Comparison of ENCODE assay signal across 23 cellular contexts in genomic region chr15:27815035-27815434, GRCh38.
"Had no signal": no experiment of that assay in that cellular context is flagged by ENCODE, and none has a peak within 500 bp of the region (broad histone marks: within the 10 kb centered on the region; RNA-seq: fewer than 3 reads in every experiment).

No MANE protein-coding gene starts in this region.

- H3K27me3 ChIP-seq: colonic mucosa, dorsolateral prefrontal cortex, esophagus squamous epithelium, gastrocnemius medialis, heart right ventricle, left lung had no signal

- H3K27ac ChIP-seq: colonic mucosa, dorsolateral prefrontal cortex, esophagus squamous epithelium, gastrocnemius medialis, heart right ventricle, left lung, lower lobe of right lung had no signal

- H3K9me3 ChIP-seq: colonic mucosa, gastrocnemius medialis had no signal

- H3K4me1 ChIP-seq: colonic mucosa, esophagus squamous epithelium, gastrocnemius medialis, heart right ventricle, left lung, lower lobe of right lung had no signal

- ATAC-seq: gastrocnemius medialis, heart right ventricle, left lung, left ventricle myocardium superior, lower lobe of right lung, mucosa of descending colon had no signal

- H3K4me3 ChIP-seq: colonic mucosa, dorsolateral prefrontal cortex, esophagus squamous epithelium, gastrocnemius medialis, heart right ventricle, left lung, lower lobe of right lung, mucosa of descending colon had no signal

- DNase-seq: cerebellar nuclear complex; colonic mucosa; dermis blood vessel endothelial cell; dorsolateral prefrontal cortex; effector CD4-positive, alpha-beta T cell; effector memory CD4-positive, alpha-beta T cell; esophagus squamous epithelium; foreskin fibroblast; gastrocnemius medialis; glutamatergic neuron; head of caudate nucleus; heart right ventricle; hypothalamus; immature natural killer cell; islet precursor cell; kidney; kidney glomerular epithelial cell; left lung; left ventricle myocardium superior; lower lobe of right lung; mesenchymal stem cell; mucosa of descending colon had no signal

- H3K36me3 ChIP-seq: colonic mucosa, esophagus squamous epithelium, gastrocnemius medialis, heart right ventricle, left lung, lower lobe of right lung had no signal

- FAIRE-seq: endothelial cell of umbilical vein, kidney had no signal
